Comparison of ENCODE assay signal across 8 cellular contexts in genomic region chr16:46929378-46930332, GRCh38. TPM values are rescaled to one million over a fixed set of nuclear protein-coding genes. Genes with fewer than 3 reads are reported as not detected.
A peak's percentile ranks its signal among the peaks of the same experiment; 100 is the strongest.
DNase-seq lines count a peak whose midpoint lies in the region; ATAC-seq and TF ChIP-seq lines count a peak whose summit lies in the region.

No MANE protein-coding gene starts in this region.

- intact Hi-C loops in natural killer cell (cut with micrococcal nuclease) = no loop called here

- no peak overlapping the region for H3K9ac ChIP-seq in NT2/D1 (ENCODE audit: insufficient read length, low read depth)

- H3K9me3 ChIP-seq in NT2/D1 (ENCODE audit: insufficient read depth, low read length) = no peaks in the 10 kb centered on the region

- H3K4me3 Mint-ChIP-seq in activated T-cell treated with anti-CD3 and anti-CD28 coated beads, Interleukin-2, amount 50 U/mL, for 24 hours = no peak overlapping the region
- no peak overlapping the region for H3K4me3 Mint-ChIP-seq in natural killer cell
- H3K4me3 Mint-ChIP-seq in stimulated activated naive B cell treated with anti-CD40 and anti-IgM and Interleukin-4, amounts not matched to agents 10 μg/mL and 1 μg/mL and 100 μg/mL, for 72 hours = no peak overlapping the region

- TF ChIP-seq CTCF in GM12873 (IDR thresholded peaks at IDR 0.05; ENCODE audit: insufficient read depth, low read depth, low read length, missing control alignments) = peak; percentile 95
- peak; percentile 94 for TF ChIP-seq CTCF in HFF-Myc (IDR thresholded peaks at IDR 0.05; ENCODE audit: low read depth, low read length, missing control alignments)
- TF ChIP-seq CTCF in natural killer cell (IDR thresholded peaks at IDR 0.05) = peak; percentile 85

- H3K27me3 ChIP-seq in NT2/D1 (ENCODE audit: insufficient read depth, insufficient read length) = no peaks in the 10 kb centered on the region

- H3K36me3 Mint-ChIP-seq in activated T-cell treated with anti-CD3 and anti-CD28 coated beads, Interleukin-2, amount 50 U/mL, for 24 hours (ENCODE audit: low read depth) = peaks cover 19% of the 10 kb centered on the region
- H3K36me3 Mint-ChIP-seq in natural killer cell = no peaks in the 10 kb centered on the region
- peaks cover 9 to 18% of the 10 kb centered on the region in 2 donors for H3K36me3 Mint-ChIP-seq in stimulated activated naive B cell treated with anti-CD40 and anti-IgM and Interleukin-4, amounts not matched to agents 10 μg/mL and 1 μg/mL and 100 μg/mL, for 72 hours

- H3K4me1 Mint-ChIP-seq in activated T-cell treated with anti-CD3 and anti-CD28 coated beads, Interleukin-2, amount 50 U/mL, for 24 hours (ENCODE audit: low read depth) = peaks cover 4% of the 10 kb centered on the region
- H3K4me1 Mint-ChIP-seq in natural killer cell = no peaks in the 10 kb centered on the region
- peaks cover 6 to 17% of the 10 kb centered on the region in 2 donors for H3K4me1 Mint-ChIP-seq in stimulated activated naive B cell treated with anti-CD40 and anti-IgM and Interleukin-4, amounts not matched to agents 10 μg/mL and 1 μg/mL and 100 μg/mL, for 72 hours

- H3K4me1 ChIP-seq in NT2/D1 (ENCODE audit: insufficient read depth, insufficient read length) = peaks cover 8% of the 10 kb centered on the region

- peaks cover 57% of the 10 kb centered on the region for H3K36me3 ChIP-seq in NT2/D1 (ENCODE audit: insufficient read depth, insufficient read length, low read length)

- H3K27me3 Mint-ChIP-seq in activated T-cell treated with anti-CD3 and anti-CD28 coated beads, Interleukin-2, amount 50 U/mL, for 24 hours = no peaks in the 10 kb centered on the region
- no peaks in the 10 kb centered on the region for H3K27me3 Mint-ChIP-seq in natural killer cell (ENCODE audit: low read depth in 2 of 2)
- H3K27me3 Mint-ChIP-seq in stimulated activated naive B cell treated with anti-CD40 and anti-IgM and Interleukin-4, amounts not matched to agents 10 μg/mL and 1 μg/mL and 100 μg/mL, for 72 hours = peaks cover 0 to 6% of the 10 kb centered on the region in 2 donors

- H3K9me3 Mint-ChIP-seq in activated T-cell treated with anti-CD3 and anti-CD28 coated beads, Interleukin-2, amount 50 U/mL, for 24 hours = no peaks in the 10 kb centered on the region
- no peaks in the 10 kb centered on the region for H3K9me3 Mint-ChIP-seq in natural killer cell
- H3K9me3 Mint-ChIP-seq in stimulated activated naive B cell treated with anti-CD40 and anti-IgM and Interleukin-4, amounts not matched to agents 10 μg/mL and 1 μg/mL and 100 μg/mL, for 72 hours = peaks cover 0 to 3% of the 10 kb centered on the region in 2 donors

- H3K4me3 ChIP-seq in HFF-Myc (replicated peaks; ENCODE audit: low read depth, low read length) (no peak overlapping the region), NT2/D1 (ENCODE audit: insufficient read length, low read depth) (no peak overlapping the region)

- DNase-seq in HFF-Myc (ENCODE audit: extremely low read depth, low read depth) (peak; percentile 25), NT2/D1 (ENCODE audit: low read depth, low spot score) (peak; percentile 56), fibroblast of gingiva (ENCODE audit: low read depth) (peak; percentile 31), natural killer cell (peak; percentile 47), NCI-H187 treated with DMSO at 0.1 percent for 48 hours (lab: John Stamatoyannopoulos, UW) (no peak)
- DNase-seq in activated T-cell treated with anti-CD3 and anti-CD28 coated beads, Interleukin-2, amount 50 U/mL, for 24 hours = peak; percentile 80
- DNase-seq in stimulated activated naive B cell treated with anti-CD40 and anti-IgM and Interleukin-4, amounts not matched to agents 10 μg/mL and 1 μg/mL and 100 μg/mL, for 72 hours = peak; percentile 55

- ATAC-seq in natural killer cell = peak; percentile 69 to 81 (median 79)
- ATAC-seq in stimulated activated naive B cell treated with anti-CD40 and anti-IgM and Interleukin-4, amounts not matched to agents 10 μg/mL and 1 μg/mL and 100 μg/mL, for 72 hours (replicated peaks) = peak; percentile 80 to 82

- H3K27ac Mint-ChIP-seq in activated T-cell treated with anti-CD3 and anti-CD28 coated beads, Interleukin-2, amount 50 U/mL, for 24 hours = no peak overlapping the region
- no peak overlapping the region for H3K27ac Mint-ChIP-seq in natural killer cell
- no peak overlapping the region for H3K27ac Mint-ChIP-seq in stimulated activated naive B cell treated with anti-CD40 and anti-IgM and Interleukin-4, amounts not matched to agents 10 μg/mL and 1 μg/mL and 100 μg/mL, for 72 hours

RNA-seq across cellular contexts. Expression of gene DNAJA2, which starts 43.8 kb away (rescaled TPM):
- total RNA-seq in natural killer cell = 10 to 100 TPM; 71.8 to 83.2 (median 74.5) TPM

RNA-seq across cellular contexts. Expression of gene GPT2, which starts 45.5 kb away (rescaled TPM):
- total RNA-seq in natural killer cell = 1 to 10 TPM in 2 of 3 donors, under 1 TPM in 1; 0.64 to 1.3 (median 1.2) TPM
